In genomic region chr6:26576929-26577719, GRCh38 we compare ENCODE assay signal across 1 cellular context.
A peak's percentile ranks its signal among the peaks of the same experiment; 100 is the strongest.
TF ChIP-seq lines count a peak whose summit lies in the region.

No MANE protein-coding gene starts in this region.

TF ChIP-seq in K562, 482 proteins besides CTCF, POLR2A, EP300 and RAD21 (continued from another document and continues in another):
- TF ChIP-seq UBTF (IDR thresholded peaks at IDR 0.05; ENCODE audit: borderline replicate concordance in 1 of 2, low read depth in 2 of 2, low read length in 2 of 2) (no peak), HCFC1 (IDR thresholded peaks at IDR 0.05; ENCODE audit: low read depth, low read length) (no peak), SMAD4 (CRISPR knock-in tag; conservative IDR thresholded peaks at IDR 0.05) (0 out of 2 replicates have a peak, but pooled peaks have one; percentile 19), ZEB2 (IDR thresholded peaks at IDR 0.05) (no peak), AFF4 (CRISPR knock-in tag; IDR thresholded peaks at IDR 0.05) (no peak; the same call in 1 of the 2 replicates), ZNF449 (CRISPR knock-in tag; IDR thresholded peaks at IDR 0.05) (no peak), MTF1 (CRISPR knock-in tag; IDR thresholded peaks at IDR 0.05; ENCODE audit: borderline replicate concordance) (no peak), ZSCAN29 (IDR thresholded peaks at IDR 0.05) (peak; percentile 86), ZNF655 (CRISPR knock-in tag; IDR thresholded peaks at IDR 0.05) (no peak), ZNF717 (CRISPR knock-in tag; IDR thresholded peaks at IDR 0.05) (no peak), FOXM1 (IDR thresholded peaks at IDR 0.05; ENCODE audit: low read depth) (peak; percentile 8; the same call in 1 of the 2 replicates), FOXM1 (CRISPR knock-in tag; IDR thresholded peaks at IDR 0.05; ENCODE audit: low read depth) (no peak), HMGXB4 (CRISPR knock-in tag; IDR thresholded peaks at IDR 0.05) (peak; percentile 72; the same call in 1 of the 2 replicates), POLR2AphosphoS5 (IDR thresholded peaks at IDR 0.05; ENCODE audit: control insufficient read depth, insufficient read depth, low read depth, low read length) (no peak), ZFX (CRISPR knock-in tag; IDR thresholded peaks at IDR 0.05) (no peak), ZNF584 (CRISPR knock-in tag; IDR thresholded peaks at IDR 0.05; ENCODE audit: low read depth) (no peak), BRF2 (IDR thresholded peaks at IDR 0.05; ENCODE audit: borderline replicate concordance, insufficient read depth, insufficient read length) (no peak), POU5F1 (IDR thresholded peaks at IDR 0.05; ENCODE audit: borderline replicate concordance, low read depth, low read length, partially characterized antibody) (peak; percentile 56), KDM2B (CRISPR knock-in tag; IDR thresholded peaks at IDR 0.05) (no peak), TRIM24 (IDR thresholded peaks at IDR 0.05) (peak in 1 of 2 experiments; percentile 66; a peak in 1 of 4 replicates), E2F4 (CRISPR knock-in tag; IDR thresholded peaks at IDR 0.05; ENCODE audit: low read depth) (no peak), YY1 (IDR thresholded peaks at IDR 0.05; ENCODE audit: borderline replicate concordance in 1 of 3, control insufficient read depth in 1 of 3, extremely low read depth in 1 of 3, insufficient read depth in 3 of 3, insufficient read length in 1 of 3, insufficient replicate concordance in 2 of 3, low read depth in 1 of 3, low read length in 2 of 3) (peak in 1 of 3 experiments; percentile 4), CHD7 (IDR thresholded peaks at IDR 0.05; ENCODE audit: low read depth, low read length) (no peak), SNRNP70 (optimal IDR thresholded peaks at IDR 0.05; ENCODE audit: low read depth, low read length) (no peak), MAFG (tag; conservative IDR thresholded peaks at IDR 0.05) (no peak), EWSR1 (IDR thresholded peaks at IDR 0.05; ENCODE audit: borderline replicate concordance, low read depth, partially characterized antibody) (no peak)
